ENCODE assay signal across 9 cellular contexts in the genomic region with DNA sequence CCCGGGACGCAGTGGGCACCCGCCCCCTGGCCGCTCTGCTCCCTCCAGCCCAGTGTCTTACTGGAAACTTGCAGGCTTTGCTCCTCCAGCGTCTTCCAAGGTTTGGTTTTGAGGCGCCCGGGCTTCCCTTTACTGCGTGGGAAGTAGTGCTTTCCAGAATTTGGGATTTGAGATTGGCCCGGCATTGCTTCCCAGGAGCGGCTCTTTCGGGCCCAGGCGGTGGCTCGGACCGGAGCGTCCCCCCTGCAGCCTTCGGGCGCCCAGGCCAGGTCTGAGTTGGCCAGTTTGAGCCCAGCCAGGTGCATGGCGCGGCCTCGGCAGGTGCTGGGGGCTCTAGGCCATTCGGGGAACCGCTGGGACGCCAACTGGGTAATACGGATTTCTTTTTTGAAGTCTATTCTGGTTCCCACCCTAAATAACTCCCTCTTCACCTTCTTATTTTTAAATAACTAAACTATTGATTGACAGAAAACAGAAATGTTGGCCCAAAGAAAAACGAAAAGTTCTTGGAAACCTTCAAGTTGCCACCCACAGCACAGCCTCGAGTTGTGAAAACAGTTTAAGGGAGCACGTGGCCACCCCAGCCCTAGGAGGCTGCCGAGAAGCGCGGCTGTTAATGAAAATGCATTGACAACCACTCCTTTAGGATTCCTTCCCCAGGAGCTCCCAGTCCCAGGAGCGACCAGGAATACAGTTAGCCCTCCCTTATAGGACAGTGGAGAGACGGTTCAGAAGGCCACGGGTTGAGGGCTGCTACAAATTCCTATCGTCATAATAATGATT. TPM values are rescaled to one million over a fixed set of nuclear protein-coding genes. Genes with fewer than 3 reads are reported as not detected.
DNase-seq lines count a peak whose midpoint lies in the region; ATAC-seq and TF ChIP-seq lines count a peak whose summit lies in the region.
"Had no signal": no experiment of that assay in that cellular context is flagged by ENCODE, and none has a peak within 500 bp of the region (broad histone marks: within the 10 kb centered on the region; RNA-seq: fewer than 3 reads in every experiment).

No MANE protein-coding gene starts in this region.

- ATAC-seq in HG02610 (IDR thresholded peaks at IDR 0.05; ENCODE audit: unreplicated experiment) (no peak), HG03280 (IDR thresholded peaks at IDR 0.05; ENCODE audit: unreplicated experiment) (no peak)

- TF ChIP-seq CTCF in epithelial cell of proximal tubule (conservative IDR thresholded peaks at IDR 0.05; ENCODE audit: low read depth, low read length) (no peak), parathyroid adenoma (IDR thresholded peaks at IDR 0.05) (no peak)

- peak overlapping the region; percentile 86 to 98 (median 90); a peak in 19 of 22 replicates for H3K4me2 ChIP-seq in BLaER1 treated with 17β-estradiol and CSF1 and Interleukin-3, amounts not matched to agents 10 nM and 100 nM
- peak overlapping the region; percentile 44 for H3K4me2 ChIP-seq in parathyroid adenoma (ENCODE audit: low read length)

- no peaks in the 10 kb centered on the region for H3K36me3 ChIP-seq in BLaER1 treated with 17β-estradiol and CSF1 and Interleukin-3, amounts not matched to agents 10 nM and 100 nM
- no peaks in the 10 kb centered on the region for H3K36me3 ChIP-seq in parathyroid adenoma (ENCODE audit: control insufficient read depth, insufficient read depth, low read length)

- H2AFZ ChIP-seq in parathyroid adenoma: no peak overlapping the region

- no peaks in the 10 kb centered on the region for H3K79me2 ChIP-seq in parathyroid adenoma

- no peak overlapping the region for H3K27ac ChIP-seq in BLaER1 treated with 17β-estradiol and CSF1 and Interleukin-3, amounts not matched to agents 10 nM and 100 nM
- H3K27ac ChIP-seq in parathyroid adenoma: no peak overlapping the region

- H3K9me3 ChIP-seq in BLaER1 treated with 17β-estradiol and CSF1 and Interleukin-3, amounts not matched to agents 10 nM and 100 nM (replicated peaks in 1 of 11): no peaks in the 10 kb centered on the region
- H3K9me3 ChIP-seq in parathyroid adenoma (ENCODE audit: control insufficient read depth, low read length): no peaks in the 10 kb centered on the region

- no peak for DNase-seq in Jurkat, Clone E6-1 (ENCODE audit: low read depth, low spot score)
- DNase-seq in epithelial cell of proximal tubule (ENCODE audit: low read depth) (no peak), posterior cingulate gyrus (no peak)
- no peak for DNase-seq in NK-92 treated with Interleukin-12 subunit alpha and Interleukin-12 subunit beta, amount 100 ng/mL, for 24 hours (lab: John Stamatoyannopoulos, UW)

- intact Hi-C loops in posterior cingulate gyrus (cut with DNase I): no loop called here

- peaks cover 12 to 30% (median 25%) of the 10 kb centered on the region in 10 experiments for H3K4me1 ChIP-seq in BLaER1 treated with 17β-estradiol and CSF1 and Interleukin-3, amounts not matched to agents 10 nM and 100 nM
- no peaks in the 10 kb centered on the region for H3K4me1 ChIP-seq in parathyroid adenoma

- H3K9ac ChIP-seq in BLaER1 treated with 17β-estradiol and CSF1 and Interleukin-3, amounts not matched to agents 10 nM and 100 nM: no peak overlapping the region
- no peak overlapping the region for H3K9ac ChIP-seq in parathyroid adenoma

- peaks cover 53 to 65% (median 58%) of the 10 kb centered on the region in 11 experiments for H3K27me3 ChIP-seq in BLaER1 treated with 17β-estradiol and CSF1 and Interleukin-3, amounts not matched to agents 10 nM and 100 nM
- H3K27me3 ChIP-seq in parathyroid adenoma (ENCODE audit: control insufficient read depth, insufficient read depth, low read length): no peaks in the 10 kb centered on the region

- H4K20me1 ChIP-seq in BLaER1 treated with 17β-estradiol and CSF1 and Interleukin-3, amounts not matched to agents 10 nM and 100 nM: peaks cover 0 to 14% (median 0%) of the 10 kb centered on the region in 11 experiments; a peak in 3 of 22 replicates

- H3K4me3 ChIP-seq in BLaER1 treated with 17β-estradiol and CSF1 and Interleukin-3, amounts not matched to agents 10 nM and 100 nM: peak overlapping the region in 8 of 10 experiments; percentile 55 to 76 (median 67); a peak in 12 of 20 replicates
- H3K4me3 ChIP-seq in Jurkat, Clone E6-1 (ENCODE audit: low read length): peak overlapping the region; percentile 58
- H3K4me3 ChIP-seq in epithelial cell of proximal tubule (ENCODE audit: low read depth, low read length): peak overlapping the region; percentile 52
- H3K4me3 ChIP-seq in parathyroid adenoma (ENCODE audit: low read depth, low read length): no peak overlapping the region

RNA-seq across cellular contexts. Expression of gene SNTG2, which starts 0.8 kb away (rescaled TPM):
- 6.5 TPM for polyA plus RNA-seq in Jurkat, Clone E6-1 (2012; ENCODE audit: insufficient read depth, insufficient read length)
- total RNA-seq in epithelial cell of proximal tubule: 0.22 TPM in 1 of 2 replicates, not detected in the other
- total RNA-seq: HT1080 had no signal
